10 cellular contexts compared by ENCODE assay signal in the genomic region with DNA sequence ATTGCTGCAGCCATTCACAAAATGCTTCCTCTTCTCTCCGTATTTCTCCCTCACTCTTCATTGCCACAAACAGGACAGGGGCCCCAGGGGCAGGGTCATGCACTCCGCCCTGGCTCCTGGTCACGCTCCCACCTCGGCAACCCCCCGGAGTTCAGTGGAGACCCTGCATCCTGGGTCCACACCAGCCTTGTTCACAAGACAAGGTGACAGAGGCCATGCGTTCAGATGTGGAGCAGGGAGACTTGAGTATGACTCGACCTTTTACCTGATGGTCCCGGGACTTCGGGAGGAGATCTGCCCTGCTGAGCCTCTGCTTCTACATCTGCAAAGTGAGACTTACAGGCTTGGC. TPM values are rescaled to one million over a fixed set of nuclear protein-coding genes. Genes with fewer than 3 reads are reported as not detected.
DNase-seq lines count a peak whose midpoint lies in the region; ATAC-seq and TF ChIP-seq lines count a peak whose summit lies in the region.
"Had no signal": no experiment of that assay in that cellular context is flagged by ENCODE, and none has a peak within 500 bp of the region (broad histone marks: within the 10 kb centered on the region; RNA-seq: fewer than 3 reads in every experiment).

No MANE protein-coding gene starts in this region.

- TF ChIP-seq CTCF in foreskin keratinocyte (conservative IDR thresholded peaks at IDR 0.05): no peak

- ATAC-seq in esophagus mucosa (peak; percentile 5), foreskin keratinocyte (no peak)

- H3K27ac ChIP-seq in SJCRH30: peak overlapping the region; percentile 49
- no peak overlapping the region for H3K27ac ChIP-seq in foreskin keratinocyte

- DNase-seq in DMS 273 (lab: John Stamatoyannopoulos, UW; ENCODE audit: unreplicated experiment) (peak; percentile 36), DMS 273 treated with DMSO at 0.1 percent for 48 hours (lab: John Stamatoyannopoulos, UW) (no peak), SJCRH30 (no peak), skeletal muscle cell (ENCODE audit: low read depth) (no peak), NOMO-1 (lab: John Stamatoyannopoulos, UW; ENCODE audit: unreplicated experiment in 2 of 2) (no peak), AG08396 (ENCODE audit: low spot score) (no peak), foreskin keratinocyte (no peak)

- H3K4me3 ChIP-seq in SJCRH30: peak overlapping the region; percentile 47
- H3K4me3 ChIP-seq in skeletal muscle cell (ENCODE audit: low read depth, low read length): peak overlapping the region; percentile 36

- no peaks in the 10 kb centered on the region for H3K36me3 ChIP-seq in SJCRH30

- peaks cover 24% of the 10 kb centered on the region; the same call in 1 of the 2 replicates for H3K4me1 ChIP-seq in SJCRH30
- H3K4me1 ChIP-seq in foreskin keratinocyte: no peaks in the 10 kb centered on the region

- H3K27me3 ChIP-seq in SJCRH30 (no peaks in the 10 kb centered on the region), foreskin keratinocyte (peaks cover 64% of the 10 kb centered on the region)

- H3K9me3 ChIP-seq in SJCRH30 (replicated peaks): no peaks in the 10 kb centered on the region

RNA-seq across cellular contexts. Expression of gene ANKRD60, which starts 49.4 kb away (rescaled TPM):
- not detected in 2 replicates for total RNA-seq in SJCRH30 (2014; rRNA removed; shearing (Covaris generic))
- total RNA-seq in esophagus mucosa (not detected), foreskin keratinocyte (not detected in 2 replicates)
- polyA plus RNA-seq in foreskin keratinocyte: not detected in 2 replicates
- total RNA-seq: liver, temporal lobe had no signal
- polyA plus RNA-seq: liver had no signal
